ENCODE assay signal across 14 cellular contexts in the genomic region with DNA sequence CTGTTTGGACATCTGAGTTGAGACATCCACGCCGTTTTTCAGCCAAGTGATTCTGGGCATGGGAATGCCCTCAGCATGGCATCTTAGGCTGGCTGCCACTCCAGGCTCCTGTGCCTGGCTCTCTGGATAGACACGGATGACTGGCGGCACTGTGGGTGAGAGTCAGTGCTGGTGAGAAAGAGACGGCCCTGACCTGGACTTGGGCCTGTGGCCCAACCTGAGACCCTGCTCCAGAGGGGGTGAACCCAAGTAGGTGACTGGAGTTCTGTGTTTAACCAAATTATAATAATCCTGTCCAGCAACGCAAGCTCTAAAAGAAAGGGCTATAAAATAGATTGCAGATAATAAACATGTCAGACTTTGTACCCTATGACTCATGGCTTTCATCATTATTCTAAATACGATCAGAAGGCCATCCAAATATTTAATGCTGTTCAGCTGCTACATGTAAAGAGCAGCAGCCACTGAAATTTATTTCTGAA.
DNase-seq lines count a peak whose midpoint lies in the region; ATAC-seq, FAIRE-seq and TF ChIP-seq lines count a peak whose summit lies in the region.
"Had no signal": no experiment of that assay in that cellular context is flagged by ENCODE, and none has a peak within 500 bp of the region (broad histone marks: within the 10 kb centered on the region; RNA-seq: fewer than 3 reads in every experiment).

No MANE protein-coding gene starts in this region.

- CTCF ChIA-PET in endothelial cell of umbilical vein (lab: Charles Lee) = interaction anchor here (1.0 to 3.9 kb wide), 4 partner anchors 10 to 22 kb away, joined by 3 to 19 read pairs (median 6); no protein-coding TSS in a partner anchor

- no peaks in the 10 kb centered on the region for H3K36me3 Mint-ChIP-seq in activated naive CD4-positive, alpha-beta T cell treated with anti-CD3 and anti-CD28 coated beads, Interleukin-2, amount 50 U/mL, for 72 hours

- TF ChIP-seq POLR2A in endothelial cell of umbilical vein (IDR thresholded peaks at IDR 0.05; ENCODE audit: low read depth, low read length) = no peak

- H3K4me3 ChIP-seq in endothelial cell of umbilical vein (replicated peaks in 1 of 3; ENCODE audit: insufficient read depth in 1 of 3, low read depth in 1 of 3, low read length in 3 of 3) (no peak overlapping the region), psoas muscle (no peak overlapping the region), MM.1S (ENCODE audit: low read length) (no peak overlapping the region)

- 32 to 54% (median 40%) methylated on average over 7 of the region's 7 CpGs for WGBS in psoas muscle, 3 donors

- H3K9ac ChIP-seq in endothelial cell of umbilical vein (replicated peaks; ENCODE audit: extremely low read depth, insufficient read depth, low read length) (no peak overlapping the region), MM.1S (ENCODE audit: low read length) (no peak overlapping the region)

- H3K9me3 Mint-ChIP-seq in activated naive CD4-positive, alpha-beta T cell treated with anti-CD3 and anti-CD28 coated beads, Interleukin-2, amount 50 U/mL, for 72 hours = no peaks in the 10 kb centered on the region
- H3K9me3 Mint-ChIP-seq: activated naive CD8-positive, alpha-beta T cell treated with anti-CD3 and anti-CD28 coated beads, Interleukin-2, amount 50 U/mL, for 24 hours; nephron had no signal

- no peak overlapping the region for H3K27ac ChIP-seq in endothelial cell of umbilical vein (ENCODE audit: insufficient read depth, low read depth, low read length)
- peak overlapping the region; percentile 76 for H3K27ac ChIP-seq in psoas muscle
- no peak overlapping the region for H3K27ac ChIP-seq in MM.1S (ENCODE audit: low read length)

- H3F3A ChIP-seq in MM.1S (ENCODE audit: insufficient read depth, low read length) = no peaks in the 10 kb centered on the region

- DNase-seq in ELR (ENCODE audit: low read depth) = peak; percentile 28
- peak; percentile 55 to 66 for DNase-seq in NOMO-1 (lab: John Stamatoyannopoulos, UW; ENCODE audit: unreplicated experiment in 2 of 2)
- DNase-seq in endothelial cell of umbilical vein (ENCODE audit: low read depth, low spot score) = peak; percentile 28
- DNase-seq in psoas muscle = peak; percentile 48 to 77
- no peak for DNase-seq in iPS-NIHi11 (ENCODE audit: low spot score)
- DNase-seq in MM.1S = no peak
- no peak for DNase-seq in SIG-M5 (lab: John Stamatoyannopoulos, UW)
- DNase-seq in activated naive CD4-positive, alpha-beta T cell treated with anti-CD3 and anti-CD28 coated beads, Interleukin-2, amount 50 U/mL, for 72 hours (ENCODE audit: low spot score in 2 of 2) = no peak
- DNase-seq: activated naive CD8-positive, alpha-beta T cell treated with anti-CD3 and anti-CD28 coated beads, Interleukin-2, amount 50 U/mL, for 24 hours; activated T-cell treated with anti-CD3 and anti-CD28 coated beads, Interleukin-2, amount 50 U/mL, for 1 hour; kidney glomerular epithelial cell; NCI-H187 treated with DMSO at 0.1 percent for 48 hours had no signal

- peak; percentile 93 to 96 (median 94) for ATAC-seq in psoas muscle
- no peak for ATAC-seq in activated naive CD4-positive, alpha-beta T cell treated with anti-CD3 and anti-CD28 coated beads, Interleukin-2, amount 50 U/mL, for 72 hours
- ATAC-seq: activated CD4-positive, CD25-positive, alpha-beta regulatory T cell treated with anti-CD3 and anti-CD28 coated beads, Interleukin-2, amount 50 U/mL, for 24 hours; activated naive CD8-positive, alpha-beta T cell treated with anti-CD3 and anti-CD28 coated beads, Interleukin-2, amount 50 U/mL, for 24 hours had no signal

- no peak overlapping the region for H3K27ac Mint-ChIP-seq in activated naive CD4-positive, alpha-beta T cell treated with anti-CD3 and anti-CD28 coated beads, Interleukin-2, amount 50 U/mL, for 72 hours
- H3K27ac Mint-ChIP-seq: activated naive CD8-positive, alpha-beta T cell treated with anti-CD3 and anti-CD28 coated beads, Interleukin-2, amount 50 U/mL, for 24 hours; nephron had no signal

- H3K9me3 ChIP-seq in endothelial cell of umbilical vein (replicated peaks; ENCODE audit: control insufficient read depth, insufficient read depth, low read length) (no peaks in the 10 kb centered on the region), psoas muscle (no peaks in the 10 kb centered on the region), MM.1S (replicated peaks; ENCODE audit: insufficient read depth, low read length) (no peaks in the 10 kb centered on the region)

- H3K27me3 ChIP-seq in endothelial cell of umbilical vein (ENCODE audit: control insufficient read depth in 2 of 2, insufficient read depth in 2 of 2, low read length in 2 of 2) = no peaks in the 10 kb centered on the region
- no peaks in the 10 kb centered on the region for H3K27me3 ChIP-seq in psoas muscle (ENCODE audit: insufficient read depth in 3 of 3, low read length in 2 of 3)
- no peaks in the 10 kb centered on the region for H3K27me3 ChIP-seq in MM.1S (replicated peaks; ENCODE audit: insufficient read depth, low read length)

- no peak for FAIRE-seq in endothelial cell of umbilical vein (lab: Jason Lieb, UNC)

- intact Hi-C loops in endothelial cell of umbilical vein (cut with micrococcal nuclease) = no loop called here
- intact Hi-C loops in psoas muscle (cut with DNase I) = no loop called here

- H3K4me2 ChIP-seq in endothelial cell of umbilical vein (ENCODE audit: insufficient read depth, low read length) = no peak overlapping the region
- no peak overlapping the region for H3K4me2 ChIP-seq in MM.1S (ENCODE audit: low read depth, low read length)

- H4K20me1 ChIP-seq in endothelial cell of umbilical vein (replicated peaks; ENCODE audit: control insufficient read depth, extremely low read depth, insufficient read depth, low read length) (no peaks in the 10 kb centered on the region), MM.1S (ENCODE audit: insufficient read depth, low read length) (no peaks in the 10 kb centered on the region)

- no peaks in the 10 kb centered on the region for H3K36me3 ChIP-seq in endothelial cell of umbilical vein (ENCODE audit: control insufficient read depth in 2 of 2, extremely low read depth in 1 of 2, insufficient read depth in 2 of 2, low read length in 2 of 2)
- H3K36me3 ChIP-seq in psoas muscle (ENCODE audit: insufficient read depth in 1 of 2, low read depth in 1 of 2) = no peaks in the 10 kb centered on the region
- H3K36me3 ChIP-seq in MM.1S (replicated peaks; ENCODE audit: insufficient read depth, low read length) = no peaks in the 10 kb centered on the region

- no peaks in the 10 kb centered on the region for H3K9me1 ChIP-seq in endothelial cell of umbilical vein (replicated peaks; ENCODE audit: control insufficient read depth, extremely low read depth, insufficient read depth, low read length)

- H3K4me1 ChIP-seq in endothelial cell of umbilical vein (ENCODE audit: control insufficient read depth, extremely low read depth, insufficient read depth, low read length) (peaks cover 7% of the 10 kb centered on the region), psoas muscle (peaks cover 9% of the 10 kb centered on the region), MM.1S (ENCODE audit: low read length) (no peaks in the 10 kb centered on the region)

- H3K9me2 ChIP-seq in MM.1S (replicated peaks; ENCODE audit: insufficient read depth, low read length) = no peaks in the 10 kb centered on the region

- no peak for TF ChIP-seq CTCF in endothelial cell of umbilical vein (IDR thresholded peaks at IDR 0.05; ENCODE audit: extremely low read depth in 1 of 2, insufficient read depth in 1 of 2, low read depth in 1 of 2, low read length in 2 of 2)
- TF ChIP-seq CTCF in psoas muscle (IDR thresholded peaks at IDR 0.05) = no peak
- TF ChIP-seq CTCF in MM.1S (IDR thresholded peaks at IDR 0.05; ENCODE audit: low read length) = no peak

- H3K79me2 ChIP-seq in endothelial cell of umbilical vein (ENCODE audit: control insufficient read depth, insufficient read depth, low read length) (no peaks in the 10 kb centered on the region), MM.1S (ENCODE audit: low read length) (no peaks in the 10 kb centered on the region)

- no TSS peak for BruUV-seq in endothelial cell of umbilical vein (replicated peaks; lab: Mats Ljungman, UMichigan)

- H2AFZ ChIP-seq in endothelial cell of umbilical vein (ENCODE audit: low read depth, low read length) (no peak overlapping the region), MM.1S (ENCODE audit: low read length) (no peak overlapping the region)

- POLR2A ChIA-PET in endothelial cell of umbilical vein (lab: Charles Lee) = no interaction called here

- dilution Hi-C loops in endothelial cell of umbilical vein (cut with MboI; ENCODE audit: extremely low pct_ligation_motif_present, low sequenced_read_pairs) = no loop called here

TF ChIP-seq in endothelial cell of umbilical vein, 7 proteins besides CTCF, POLR2A, EP300 and RAD21:
- TF ChIP-seq, protein P1, sequence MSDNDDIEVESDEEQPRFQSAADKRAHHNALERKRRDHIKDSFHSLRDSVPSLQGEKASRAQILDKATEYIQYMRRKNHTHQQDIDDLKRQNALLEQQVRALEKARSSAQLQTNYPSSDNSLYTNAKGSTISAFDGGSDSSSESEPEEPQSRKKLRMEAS (IDR thresholded peaks at IDR 0.05; ENCODE audit: insufficient read depth, insufficient read length) = no peak
- no peak for TF ChIP-seq GATA2 (IDR thresholded peaks at IDR 0.05; ENCODE audit: insufficient read depth, insufficient read length, low read depth, low read length)
- no peak for TF ChIP-seq FOS (IDR thresholded peaks at IDR 0.05; ENCODE audit: borderline replicate concordance, insufficient read depth, low read length)
- TF ChIP-seq JUN (IDR thresholded peaks at IDR 0.05; ENCODE audit: borderline replicate concordance, insufficient read depth, insufficient read length, low read depth) = no peak
- no peak for TF ChIP-seq EZH2 (IDR thresholded peaks at IDR 0.05; ENCODE audit: borderline replicate concordance, low read depth, low read length, severe bottlenecking)
- TF ChIP-seq MYC (IDR thresholded peaks at IDR 0.05; ENCODE audit: low read depth, low read length) = no peak
- no peak for TF ChIP-seq POLR2AphosphoS5 (IDR thresholded peaks at IDR 0.05; ENCODE audit: insufficient read depth, low read depth, low read length)

Comparison
In these comparisons a context has a peak if more than half of its experiments do, and no peak if none do; other contexts are left out.
1. DNase-seq: peak in ELR (single experiment), NOMO-1 (2 of 2), endothelial cell of umbilical vein (single experiment) and psoas muscle (2 of 2); none in iPS-NIHi11 (single experiment), MM.1S (single experiment), SIG-M5 (single experiment) and activated naive CD4-positive, alpha-beta T cell treated with anti-CD3 and anti-CD28 coated beads, Interleukin-2, amount 50 U/mL, for 72 hours (0 of 2).
2. ATAC-seq: peak in psoas muscle (4 of 4); none in activated naive CD4-positive, alpha-beta T cell treated with anti-CD3 and anti-CD28 coated beads, Interleukin-2, amount 50 U/mL, for 72 hours (0 of 2).